ENCODE assay signal across 1 cellular context in the genomic region with DNA sequence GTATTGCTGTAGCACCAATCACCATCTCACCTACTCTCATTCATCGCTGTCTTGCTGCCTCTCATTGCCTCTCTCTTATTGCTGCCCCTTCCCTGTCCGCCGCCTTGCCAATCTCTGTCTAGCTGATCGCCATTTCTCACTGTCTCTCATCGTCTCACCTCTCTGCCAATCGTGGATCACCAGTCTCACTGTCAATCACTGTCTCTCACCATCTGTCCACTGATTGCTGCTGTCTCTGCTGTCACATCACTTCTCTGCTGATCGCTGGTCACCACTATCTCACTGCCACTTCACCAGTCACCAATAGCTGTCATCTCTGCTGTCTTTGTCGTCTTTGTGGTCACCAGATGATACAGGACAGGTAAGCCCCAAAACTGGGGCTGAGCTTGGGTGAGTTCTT.
TF ChIP-seq lines count a peak whose summit lies in the region.

No MANE protein-coding gene starts in this region.

TF ChIP-seq in K562, 482 proteins besides CTCF, POLR2A, EP300 and RAD21:
- peak; percentile 71 for TF ChIP-seq MEIS2 (IDR thresholded peaks at IDR 0.05; ENCODE audit: partially characterized antibody)
- no peak for TF ChIP-seq SAP30 (IDR thresholded peaks at IDR 0.05; ENCODE audit: borderline replicate concordance, insufficient read depth, low read depth, low read length, poor library complexity, severe bottlenecking)
- TF ChIP-seq FOXA1 (IDR thresholded peaks at IDR 0.05; ENCODE audit: borderline replicate concordance), result no peak
- no peak for TF ChIP-seq TGIF2 (CRISPR knock-in tag; IDR thresholded peaks at IDR 0.05)
- TF ChIP-seq, protein P1, sequence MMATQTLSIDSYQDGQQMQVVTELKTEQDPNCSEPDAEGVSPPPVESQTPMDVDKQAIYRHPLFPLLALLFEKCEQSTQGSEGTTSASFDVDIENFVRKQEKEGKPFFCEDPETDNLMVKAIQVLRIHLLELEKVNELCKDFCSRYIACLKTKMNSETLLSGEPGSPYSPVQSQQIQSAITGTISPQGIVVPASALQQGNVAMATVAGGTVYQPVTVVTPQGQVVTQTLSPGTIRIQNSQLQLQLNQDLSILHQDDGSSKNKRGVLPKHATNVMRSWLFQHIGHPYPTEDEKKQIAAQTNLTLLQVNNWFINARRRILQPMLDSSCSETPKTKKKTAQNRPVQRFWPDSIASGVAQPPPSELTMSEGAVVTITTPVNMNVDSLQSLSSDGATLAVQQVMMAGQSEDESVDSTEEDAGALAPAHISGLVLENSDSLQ (IDR thresholded peaks at IDR 0.05), result peak; percentile 87
- peak; percentile 78 for TF ChIP-seq ARHGAP35 (IDR thresholded peaks at IDR 0.05; ENCODE audit: partially characterized antibody)
- TF ChIP-seq CBFA2T3 (IDR thresholded peaks at IDR 0.05), result peak; percentile 37; the same call in 1 of the 2 replicates
- TF ChIP-seq MTA1 (IDR thresholded peaks at IDR 0.05; ENCODE audit: borderline replicate concordance), result no peak
- TF ChIP-seq, protein P2, sequence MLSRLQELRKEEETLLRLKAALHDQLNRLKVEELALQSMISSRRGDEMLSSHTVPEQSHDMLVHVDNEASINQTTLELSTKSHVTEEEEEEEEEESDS (CRISPR knock-in tag; IDR thresholded peaks at IDR 0.05), result no peak
- TF ChIP-seq CBFB (CRISPR knock-in tag; IDR thresholded peaks at IDR 0.05), result no peak
- TF ChIP-seq, protein P3, sequence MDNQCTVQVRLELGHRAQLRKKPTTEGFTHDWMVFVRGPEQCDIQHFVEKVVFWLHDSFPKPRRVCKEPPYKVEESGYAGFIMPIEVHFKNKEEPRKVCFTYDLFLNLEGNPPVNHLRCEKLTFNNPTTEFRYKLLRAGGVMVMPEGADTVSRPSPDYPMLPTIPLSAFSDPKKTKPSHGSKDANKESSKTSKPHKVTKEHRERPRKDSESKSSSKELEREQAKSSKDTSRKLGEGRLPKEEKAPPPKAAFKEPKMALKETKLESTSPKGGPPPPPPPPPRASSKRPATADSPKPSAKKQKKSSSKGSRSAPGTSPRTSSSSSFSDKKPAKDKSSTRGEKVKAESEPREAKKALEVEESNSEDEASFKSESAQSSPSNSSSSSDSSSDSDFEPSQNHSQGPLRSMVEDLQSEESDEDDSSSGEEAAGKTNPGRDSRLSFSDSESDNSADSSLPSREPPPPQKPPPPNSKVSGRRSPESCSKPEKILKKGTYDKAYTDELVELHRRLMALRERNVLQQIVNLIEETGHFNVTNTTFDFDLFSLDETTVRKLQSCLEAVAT (IDR thresholded peaks at IDR 0.05), result no peak
- no peak for TF ChIP-seq MECOM (CRISPR knock-in tag; IDR thresholded peaks at IDR 0.05)
- no peak for TF ChIP-seq PPARD (CRISPR knock-in tag; IDR thresholded peaks at IDR 0.05)
- TF ChIP-seq, protein P4, sequence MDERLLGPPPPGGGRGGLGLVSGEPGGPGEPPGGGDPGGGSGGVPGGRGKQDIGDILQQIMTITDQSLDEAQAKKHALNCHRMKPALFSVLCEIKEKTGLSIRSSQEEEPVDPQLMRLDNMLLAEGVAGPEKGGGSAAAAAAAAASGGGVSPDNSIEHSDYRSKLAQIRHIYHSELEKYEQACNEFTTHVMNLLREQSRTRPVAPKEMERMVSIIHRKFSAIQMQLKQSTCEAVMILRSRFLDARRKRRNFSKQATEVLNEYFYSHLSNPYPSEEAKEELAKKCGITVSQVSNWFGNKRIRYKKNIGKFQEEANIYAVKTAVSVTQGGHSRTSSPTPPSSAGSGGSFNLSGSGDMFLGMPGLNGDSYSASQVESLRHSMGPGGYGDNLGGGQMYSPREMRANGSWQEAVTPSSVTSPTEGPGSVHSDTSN (CRISPR knock-in tag; IDR thresholded peaks at IDR 0.05; ENCODE audit: low read depth), result no peak
- TF ChIP-seq, protein P4 (tag; conservative IDR thresholded peaks at IDR 0.05; ENCODE audit: low read depth), result 0 out of 2 replicates have a peak, but pooled peaks have one; percentile 46
